ENCODE assay signal across 23 cellular contexts in the genomic region with DNA sequence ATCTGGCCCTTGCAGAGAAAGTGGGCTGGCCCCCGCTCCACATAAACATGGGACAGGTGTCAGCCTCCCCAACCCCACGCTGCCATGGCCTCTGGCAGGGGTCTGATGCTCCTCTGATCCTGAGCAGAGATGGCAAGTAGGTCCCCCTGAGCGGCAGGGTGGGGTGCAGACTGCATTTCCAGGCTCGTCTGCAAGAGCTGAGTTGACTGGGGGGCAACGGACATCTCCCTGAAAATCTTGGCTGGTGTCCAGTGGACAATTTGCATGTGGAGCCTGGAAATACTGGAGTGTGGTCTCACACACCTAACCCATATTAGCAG.
DNase-seq lines count a peak whose midpoint lies in the region; ATAC-seq and TF ChIP-seq lines count a peak whose summit lies in the region.
"Had no signal": no experiment of that assay in that cellular context is flagged by ENCODE, and none has a peak within 500 bp of the region (broad histone marks: within the 10 kb centered on the region; RNA-seq: fewer than 3 reads in every experiment).

No MANE protein-coding gene starts in this region.

- no peak overlapping the region for H3K4me3 ChIP-seq in muscle layer of colon (ENCODE audit: low read depth in 1 of 2, low read length in 2 of 2)
- H3K4me3 ChIP-seq in spleen, result no peak overlapping the region
- H3K4me3 ChIP-seq: HAP-1 had no signal

- no peaks in the 10 kb centered on the region for H3K9me3 ChIP-seq in muscle layer of colon (ENCODE audit: low read length)
- H3K9me3 ChIP-seq in spleen, result no peaks in the 10 kb centered on the region
- H3K9me3 ChIP-seq: HAP-1 had no signal

- no peak overlapping the region for H3K9ac ChIP-seq in muscle layer of colon (ENCODE audit: low read length)

- CTCF ChIA-PET in GM10248 (lab: Yijun Ruan, JAX), result no interaction called here

- no peaks in the 10 kb centered on the region for H3K36me3 Mint-ChIP-seq in activated CD4-positive, alpha-beta T cell treated with anti-CD3 and anti-CD28 coated beads, Interleukin-2, amount 10 ng/mL, durations not matched to agents 24 days and 14 days (ENCODE audit: low read depth)

- no peak for ATAC-seq in HG03571 (IDR thresholded peaks at IDR 0.05; ENCODE audit: unreplicated experiment)

- peak; percentile 21 for DNase-seq in activated CD4-positive, alpha-beta T cell treated with anti-CD3 and anti-CD28 coated beads, Interleukin-2, amount 10 ng/mL, durations not matched to agents 24 days and 14 days
- no peak for DNase-seq in activated CD4-positive, alpha-beta T cell treated with anti-CD3 and anti-CD28 coated beads for 48 hours
- peak; percentile 3 for DNase-seq in GM10248 (ENCODE audit: extremely low spot score)
- DNase-seq in spleen, result peak; percentile 66
- DNase-seq in inferior parietal cortex (ENCODE audit: extremely low spot score), result no peak
- DNase-seq: Calu3, DMS79 treated with DMSO at 0.1 percent for 48 hours, GOT3, HFFc6, KBM-7, MV-4-11, NCI-H1105, NCI-H1436 treated with DMSO at 0.1 percent for 48 hours, NCI-H187 treated with DMSO at 0.1 percent for 48 hours, NCI-H2107, NCI-H446, NCI-H526 treated with DMSO at 0.1 percent for 48 hours, RPMI8226, SHP77 treated with DMSO at 0.1 percent for 48 hours had no signal

- POLR2A ChIA-PET in GM10248 (lab: Yijun Ruan, JAX), result no interaction called here

- H3K4me1 ChIP-seq in muscle layer of colon (ENCODE audit: insufficient read depth, low read length) (peaks cover 36% of the 10 kb centered on the region), spleen (no peaks in the 10 kb centered on the region)
- H3K4me1 ChIP-seq: HAP-1 had no signal

- H3K27me3 ChIP-seq in muscle layer of colon (ENCODE audit: control insufficient read depth in 1 of 2, insufficient read depth in 2 of 2, low read length in 2 of 2) (no peaks in the 10 kb centered on the region), spleen (replicated peaks in 1 of 7) (peaks cover 0 to 24% (median 0%) of the 10 kb centered on the region in 7 donors)

- peak overlapping the region; percentile 48 for H3K27ac ChIP-seq in muscle layer of colon (ENCODE audit: low read depth, low read length)
- H3K27ac ChIP-seq in spleen, result no peak overlapping the region
- H3K27ac ChIP-seq: 22Rv1 had no signal

- H3K9me3 Mint-ChIP-seq in activated CD4-positive, alpha-beta T cell treated with anti-CD3 and anti-CD28 coated beads, Interleukin-2, amount 10 ng/mL, durations not matched to agents 24 days and 14 days, result no peaks in the 10 kb centered on the region
- H3K9me3 Mint-ChIP-seq: HFFc6 had no signal

- no peaks in the 10 kb centered on the region for H3K36me3 ChIP-seq in muscle layer of colon (ENCODE audit: insufficient read depth, low read length)
- H3K36me3 ChIP-seq in spleen, result no peaks in the 10 kb centered on the region
- H3K36me3 ChIP-seq: HAP-1 had no signal

- TF ChIP-seq CTCF in GM10248 (IDR thresholded peaks at IDR 0.05; ENCODE audit: control extremely low read depth, extremely low read depth, low read depth, missing control alignments), result no peak
- TF ChIP-seq CTCF in spleen (IDR thresholded peaks at IDR 0.05 in 8 of 11, conservative IDR thresholded peaks at IDR 0.05 in 3 of 11), result no peak

- 57 to 87% (median 81%) methylated on average over 4 to 5 of the region's 5 CpGs for WGBS in spleen, 5 donors

- no peak overlapping the region for H3K27ac Mint-ChIP-seq in activated CD4-positive, alpha-beta T cell treated with anti-CD3 and anti-CD28 coated beads, Interleukin-2, amount 10 ng/mL, durations not matched to agents 24 days and 14 days
- H3K27ac Mint-ChIP-seq: HFFc6 had no signal

- no peaks in the 10 kb centered on the region for H3K4me1 Mint-ChIP-seq in activated CD4-positive, alpha-beta T cell treated with anti-CD3 and anti-CD28 coated beads, Interleukin-2, amount 10 ng/mL, durations not matched to agents 24 days and 14 days

- no peak overlapping the region for H3K4me3 Mint-ChIP-seq in activated CD4-positive, alpha-beta T cell treated with anti-CD3 and anti-CD28 coated beads, Interleukin-2, amount 10 ng/mL, durations not matched to agents 24 days and 14 days
- H3K4me3 Mint-ChIP-seq: HFFc6 had no signal

- intact Hi-C loops in activated CD4-positive, alpha-beta T cell treated with anti-CD3 and anti-CD28 coated beads, Interleukin-2, amount 10 ng/mL, durations not matched to agents 24 days and 14 days (cut with micrococcal nuclease), result no loop called here
- intact Hi-C loops in spleen (cut with DNase I; ENCODE audit: low total_unique reads), result no loop called here

- TF ChIP-seq POLR2A in spleen (IDR thresholded peaks at IDR 0.05), result no peak

- peaks cover 7% of the 10 kb centered on the region for H3K27me3 Mint-ChIP-seq in activated CD4-positive, alpha-beta T cell treated with anti-CD3 and anti-CD28 coated beads, Interleukin-2, amount 10 ng/mL, durations not matched to agents 24 days and 14 days

Comparison
In these comparisons a context has a peak if more than half of its experiments do, and no peak if none do; other contexts are left out.
1. DNase-seq: peak in activated CD4-positive, alpha-beta T cell treated with anti-CD3 and anti-CD28 coated beads, Interleukin-2, amount 10 ng/mL, durations not matched to agents 24 days and 14 days (single experiment), GM10248 (single experiment) and spleen (single experiment); none in activated CD4-positive, alpha-beta T cell treated with anti-CD3 and anti-CD28 coated beads for 48 hours (single experiment) and inferior parietal cortex (single experiment).